ENCODE assay signal across 1 cellular context in the genomic region with DNA sequence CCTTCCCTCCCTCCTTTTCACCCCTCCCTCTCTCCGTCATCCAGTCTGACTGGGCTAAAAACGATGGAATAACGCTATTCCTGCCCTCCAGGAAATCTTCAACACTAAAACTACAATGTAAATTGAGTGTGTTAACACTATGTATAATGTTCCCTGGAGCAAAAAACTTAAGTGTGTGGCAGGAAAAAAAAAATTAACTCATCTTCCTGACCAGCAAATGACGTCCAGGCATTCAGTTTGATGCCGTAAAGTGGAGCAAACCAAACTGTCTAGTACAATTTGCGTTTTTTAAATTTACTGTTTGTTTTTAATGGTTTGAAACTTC.
TF ChIP-seq lines count a peak whose summit lies in the region.

No MANE protein-coding gene starts in this region.

TF ChIP-seq in GM12878, 131 proteins besides CTCF, POLR2A, EP300 and RAD21 (continued from another document):
- TF ChIP-seq BHLHE40 (IDR thresholded peaks at IDR 0.05; ENCODE audit: borderline replicate concordance in 1 of 2, low read depth in 2 of 2, low read length in 1 of 2) = no peak
- no peak for TF ChIP-seq LARP7 (IDR thresholded peaks at IDR 0.05)
- TF ChIP-seq, protein P1, sequence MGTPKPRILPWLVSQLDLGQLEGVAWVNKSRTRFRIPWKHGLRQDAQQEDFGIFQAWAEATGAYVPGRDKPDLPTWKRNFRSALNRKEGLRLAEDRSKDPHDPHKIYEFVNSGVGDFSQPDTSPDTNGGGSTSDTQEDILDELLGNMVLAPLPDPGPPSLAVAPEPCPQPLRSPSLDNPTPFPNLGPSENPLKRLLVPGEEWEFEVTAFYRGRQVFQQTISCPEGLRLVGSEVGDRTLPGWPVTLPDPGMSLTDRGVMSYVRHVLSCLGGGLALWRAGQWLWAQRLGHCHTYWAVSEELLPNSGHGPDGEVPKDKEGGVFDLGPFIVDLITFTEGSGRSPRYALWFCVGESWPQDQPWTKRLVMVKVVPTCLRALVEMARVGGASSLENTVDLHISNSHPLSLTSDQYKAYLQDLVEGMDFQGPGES (IDR thresholded peaks at IDR 0.05) = no peak
- TF ChIP-seq, protein P2, sequence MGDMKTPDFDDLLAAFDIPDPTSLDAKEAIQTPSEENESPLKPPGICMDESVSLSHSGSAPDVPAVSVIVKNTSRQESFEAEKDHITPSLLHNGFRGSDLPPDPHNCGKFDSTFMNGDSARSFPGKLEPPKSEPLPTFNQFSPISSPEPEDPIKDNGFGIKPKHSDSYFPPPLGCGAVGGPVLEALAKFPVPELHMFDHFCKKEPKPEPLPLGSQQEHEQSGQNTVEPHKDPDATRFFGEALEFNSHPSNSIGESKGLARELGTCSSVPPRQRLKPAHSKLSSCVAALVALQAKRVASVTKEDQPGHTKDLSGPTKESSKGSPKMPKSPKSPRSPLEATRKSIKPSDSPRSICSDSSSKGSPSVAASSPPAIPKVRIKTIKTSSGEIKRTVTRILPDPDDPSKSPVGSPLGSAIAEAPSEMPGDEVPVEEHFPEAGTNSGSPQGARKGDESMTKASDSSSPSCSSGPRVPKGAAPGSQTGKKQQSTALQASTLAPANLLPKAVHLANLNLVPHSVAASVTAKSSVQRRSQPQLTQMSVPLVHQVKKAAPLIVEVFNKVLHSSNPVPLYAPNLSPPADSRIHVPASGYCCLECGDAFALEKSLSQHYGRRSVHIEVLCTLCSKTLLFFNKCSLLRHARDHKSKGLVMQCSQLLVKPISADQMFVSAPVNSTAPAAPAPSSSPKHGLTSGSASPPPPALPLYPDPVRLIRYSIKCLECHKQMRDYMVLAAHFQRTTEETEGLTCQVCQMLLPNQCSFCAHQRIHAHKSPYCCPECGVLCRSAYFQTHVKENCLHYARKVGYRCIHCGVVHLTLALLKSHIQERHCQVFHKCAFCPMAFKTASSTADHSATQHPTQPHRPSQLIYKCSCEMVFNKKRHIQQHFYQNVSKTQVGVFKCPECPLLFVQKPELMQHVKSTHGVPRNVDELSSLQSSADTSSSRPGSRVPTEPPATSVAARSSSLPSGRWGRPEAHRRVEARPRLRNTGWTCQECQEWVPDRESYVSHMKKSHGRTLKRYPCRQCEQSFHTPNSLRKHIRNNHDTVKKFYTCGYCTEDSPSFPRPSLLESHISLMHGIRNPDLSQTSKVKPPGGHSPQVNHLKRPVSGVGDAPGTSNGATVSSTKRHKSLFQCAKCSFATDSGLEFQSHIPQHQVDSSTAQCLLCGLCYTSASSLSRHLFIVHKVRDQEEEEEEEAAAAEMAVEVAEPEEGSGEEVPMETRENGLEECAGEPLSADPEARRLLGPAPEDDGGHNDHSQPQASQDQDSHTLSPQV (IDR thresholded peaks at IDR 0.05) = no peak
- TF ChIP-seq MXI1 (IDR thresholded peaks at IDR 0.05; ENCODE audit: low read depth, low read length) = no peak
- TF ChIP-seq TCF7 (IDR thresholded peaks at IDR 0.05; ENCODE audit: borderline replicate concordance) = no peak
- TF ChIP-seq CREB1 (IDR thresholded peaks at IDR 0.05; ENCODE audit: low read depth) = no peak
